ENCODE assay signal across 27 cellular contexts in the genomic region with DNA sequence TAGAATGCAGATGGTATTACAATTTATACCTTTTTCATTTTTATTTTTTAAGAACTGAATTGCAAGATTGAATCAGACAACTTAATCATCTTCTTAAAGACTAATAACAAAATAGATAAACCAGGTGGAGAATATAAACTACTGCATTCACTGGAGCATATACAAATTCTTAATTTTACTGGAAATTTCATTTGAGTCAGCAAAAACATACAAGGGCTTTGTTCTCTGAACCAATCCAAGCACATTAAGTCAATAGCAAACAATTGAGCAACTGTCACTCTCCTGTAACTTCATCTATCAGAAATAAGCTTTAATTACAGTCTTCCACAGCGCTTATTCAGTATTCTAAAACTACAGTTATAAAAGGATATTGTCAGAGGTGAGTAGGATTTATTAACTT.
"Had no signal": no experiment of that assay in that cellular context is flagged by ENCODE, and none has a peak within 500 bp of the region (broad histone marks: within the 10 kb centered on the region; RNA-seq: fewer than 3 reads in every experiment).

No MANE protein-coding gene starts in this region.

- DNase-seq: activated CD4-positive, alpha-beta T cell treated with anti-CD3 and anti-CD28 coated beads for 36 hours; activated CD4-positive, alpha-beta T cell treated with anti-CD3 and anti-CD28 coated beads, Interleukin-2, amount 50 U/mL, for 4 hours; activated CD4-positive, CD25-positive, alpha-beta regulatory T cell; activated naive CD4-positive, alpha-beta T cell; activated T-cell treated with anti-CD3 and anti-CD28 coated beads for 4 hours; activated T-cell treated with anti-CD3 and anti-CD28 coated beads, Interleukin-2, amount 50 U/mL, for 72 hours; central memory CD4-positive, alpha-beta T cell; endodermal cell; foreskin fibroblast; heart right ventricle; left lung; lower lobe of right lung; mesenchymal stem cell; naive thymus-derived CD8-positive, alpha-beta T cell; nucleus accumbens; pancreas; stimulated activated CD4-positive, alpha-beta T cell treated with anti-CD3 and anti-CD28 coated beads, Interleukin-1b, Interleukin-23, amount 100 ng/mL, for 48 hours; stimulated activated naive B cell treated with anti-CD40 and anti-IgM and Interleukin-4, amounts not matched to agents 10 μg/mL and 1 μg/mL and 100 μg/mL, for 72 hours; stomach; tibial artery; upper lobe of right lung had no signal

- H3K4me2 ChIP-seq: smooth muscle cell had no signal

- H3K4me1 Mint-ChIP-seq: activated CD4-positive, alpha-beta T cell treated with anti-CD3 and anti-CD28 coated beads for 36 hours; endodermal cell; naive thymus-derived CD8-positive, alpha-beta T cell; neural crest cell; stimulated activated naive B cell treated with anti-CD40 and anti-IgM and Interleukin-4, amounts not matched to agents 10 μg/mL and 1 μg/mL and 100 μg/mL, for 72 hours had no signal

- H3K27ac ChIP-seq: breast epithelium, heart right ventricle, left lung, lower lobe of right lung, pancreas, prostate gland, stomach, tibial artery, upper lobe of right lung had no signal

- FAIRE-seq: pancreas had no signal

- H3K4me3 ChIP-seq: breast epithelium, heart right ventricle, left lung, lower lobe of right lung, pancreas, prostate gland, smooth muscle cell, stomach, tibial artery, upper lobe of right lung had no signal

- H3K36me3 Mint-ChIP-seq: activated naive CD4-positive, alpha-beta T cell treated with anti-CD3 and anti-CD28 coated beads, Interleukin-2, amount 50 U/mL, for 72 hours; naive thymus-derived CD8-positive, alpha-beta T cell; stimulated activated naive B cell treated with anti-CD40 and anti-IgM and Interleukin-4, amounts not matched to agents 10 μg/mL and 1 μg/mL and 100 μg/mL, for 72 hours had no signal

- H3K27ac Mint-ChIP-seq: activated CD4-positive, alpha-beta T cell treated with anti-CD3 and anti-CD28 coated beads for 36 hours; activated naive CD4-positive, alpha-beta T cell treated with anti-CD3 and anti-CD28 coated beads, Interleukin-2, amount 50 U/mL, for 72 hours; activated T-cell treated with anti-CD3 and anti-CD28 coated beads, Interleukin-2, amount 50 U/mL, for 72 hours; endodermal cell; naive thymus-derived CD8-positive, alpha-beta T cell; stimulated activated naive B cell treated with anti-CD40 and anti-IgM and Interleukin-4, amounts not matched to agents 10 μg/mL and 1 μg/mL and 100 μg/mL, for 72 hours had no signal

- H3K4me1 ChIP-seq: breast epithelium, heart right ventricle, left lung, lower lobe of right lung, pancreas, prostate gland, stomach, tibial artery, upper lobe of right lung had no signal

- H3K4me3 Mint-ChIP-seq: activated CD4-positive, alpha-beta T cell treated with anti-CD3 and anti-CD28 coated beads for 36 hours; activated T-cell treated with anti-CD3 and anti-CD28 coated beads, Interleukin-2, amount 50 U/mL, for 72 hours; endodermal cell; naive thymus-derived CD8-positive, alpha-beta T cell; neural crest cell; stimulated activated naive B cell treated with anti-CD40 and anti-IgM and Interleukin-4, amounts not matched to agents 10 μg/mL and 1 μg/mL and 100 μg/mL, for 72 hours had no signal

- ATAC-seq: activated CD4-positive, alpha-beta T cell treated with anti-CD3 and anti-CD28 coated beads for 36 hours; activated naive CD4-positive, alpha-beta T cell treated with anti-CD3 and anti-CD28 coated beads, Interleukin-2, amount 50 U/mL, for 72 hours; activated T-cell treated with anti-CD3 and anti-CD28 coated beads, Interleukin-2, amount 50 U/mL, for 72 hours; esophagus mucosa; heart right ventricle; left lung; lower lobe of right lung; naive thymus-derived CD8-positive, alpha-beta T cell; pancreas; stimulated activated naive B cell treated with anti-CD40 and anti-IgM and Interleukin-4, amounts not matched to agents 10 μg/mL and 1 μg/mL and 100 μg/mL, for 72 hours; upper lobe of right lung had no signal

- H3K9me3 Mint-ChIP-seq: activated naive CD4-positive, alpha-beta T cell treated with anti-CD3 and anti-CD28 coated beads, Interleukin-2, amount 50 U/mL, for 72 hours; activated T-cell treated with anti-CD3 and anti-CD28 coated beads, Interleukin-2, amount 50 U/mL, for 72 hours; endodermal cell; naive thymus-derived CD8-positive, alpha-beta T cell; neural crest cell; stimulated activated naive B cell treated with anti-CD40 and anti-IgM and Interleukin-4, amounts not matched to agents 10 μg/mL and 1 μg/mL and 100 μg/mL, for 72 hours had no signal

- H3K9me3 ChIP-seq: breast epithelium, heart right ventricle, left lung, lower lobe of right lung, pancreas, prostate gland, stomach, tibial artery, upper lobe of right lung had no signal
